Comparison of ENCODE assay signal across 28 cellular contexts in genomic region chr10:34598972-34599371, GRCh38.
DNase-seq lines count a peak whose midpoint lies in the region; ATAC-seq and TF ChIP-seq lines count a peak whose summit lies in the region.
"Had no signal": no experiment of that assay in that cellular context is flagged by ENCODE, and none has a peak within 500 bp of the region (broad histone marks: within the 10 kb centered on the region; RNA-seq: fewer than 3 reads in every experiment).

No MANE protein-coding gene starts in this region.

- H3K79me1 ChIP-seq in trophoblast cell (ENCODE audit: low read length), result no peaks in the 10 kb centered on the region

- no peak overlapping the region for H2BK120ac ChIP-seq in trophoblast cell (ENCODE audit: insufficient read depth, low read length, poor library complexity)

- H4K12ac ChIP-seq in trophoblast cell (ENCODE audit: low read depth, low read length), result no peak overlapping the region

- H3K4me1 ChIP-seq in trophoblast cell (ENCODE audit: control insufficient read depth in 1 of 2, insufficient read depth in 2 of 2, low read length in 2 of 2) (no peaks in the 10 kb centered on the region), testis (no peaks in the 10 kb centered on the region)
- H3K4me1 ChIP-seq: BE2C, right lobe of liver, SJSA1, upper lobe of right lung had no signal

- ATAC-seq in stimulated activated naive B cell treated with anti-CD40 and anti-IgM and Interleukin-4, amounts not matched to agents 10 μg/mL and 1 μg/mL and 100 μg/mL, for 72 hours (replicated peaks), result no peak
- ATAC-seq: activated CD4-positive, alpha-beta T cell treated with anti-CD3 and anti-CD28 coated beads for 36 hours; naive thymus-derived CD8-positive, alpha-beta T cell; pancreas; right lobe of liver; upper lobe of right lung had no signal

- H3K9ac ChIP-seq in trophoblast cell (ENCODE audit: low read length), result no peak overlapping the region

- H3K27me3 Mint-ChIP-seq in activated naive CD8-positive, alpha-beta T cell treated with anti-CD3 and anti-CD28 coated beads for 36 hours, result peaks cover 5% of the 10 kb centered on the region
- no peaks in the 10 kb centered on the region for H3K27me3 Mint-ChIP-seq in stimulated activated naive B cell treated with anti-CD40 and anti-IgM and Interleukin-4, amounts not matched to agents 10 μg/mL and 1 μg/mL and 100 μg/mL, for 72 hours
- H3K27me3 Mint-ChIP-seq: activated CD4-positive, alpha-beta T cell treated with anti-CD3 and anti-CD28 coated beads for 36 hours had no signal

- TF ChIP-seq CTCF in AG04450 (IDR thresholded peaks at IDR 0.05; ENCODE audit: low read depth, low read length) (no peak), WI38 (IDR thresholded peaks at IDR 0.05; ENCODE audit: low read depth, low read length) (no peak), fibroblast of villous mesenchyme (IDR thresholded peaks at IDR 0.05; ENCODE audit: insufficient read depth, low read depth, low read length) (no peak), testis (IDR thresholded peaks at IDR 0.05) (no peak)

- DNase-seq in AG04450 (ENCODE audit: low read depth, low spot score) (peak; percentile 59), fibroblast of villous mesenchyme (ENCODE audit: low read depth) (peak; percentile 87), trophoblast cell (no peak), NCI-H187 treated with DMSO at 0.1 percent for 48 hours (lab: John Stamatoyannopoulos, UW) (no peak), testis (no peak)
- no peak for DNase-seq in activated naive CD8-positive, alpha-beta T cell treated with anti-CD3 and anti-CD28 coated beads for 36 hours
- no peak for DNase-seq in stimulated activated naive B cell treated with anti-CD40 and anti-IgM and Interleukin-4, amounts not matched to agents 10 μg/mL and 1 μg/mL and 100 μg/mL, for 72 hours
- DNase-seq: activated CD4-positive, alpha-beta T cell treated with anti-CD3 and anti-CD28 coated beads for 36 hours; activated naive CD4-positive, alpha-beta T cell treated with Interleukin-2 at 50 U/mL for 16 hours; activated T-cell treated with anti-CD3 and anti-CD28 coated beads, Interleukin-2, amount 50 U/mL, for 24 hours; amygdala; BE2C; caudate nucleus; DND-41; dorsolateral prefrontal cortex; head of caudate nucleus; naive thymus-derived CD8-positive, alpha-beta T cell; NCI-H1092 treated with DMSO at 0.1 percent for 48 hours; NCI-H2029; NCI-H69; pancreas; right lobe of liver; upper lobe of right lung had no signal

- no peak overlapping the region for H4K91ac ChIP-seq in trophoblast cell (ENCODE audit: low read depth, low read length)

- H3K27ac Mint-ChIP-seq in activated naive CD8-positive, alpha-beta T cell treated with anti-CD3 and anti-CD28 coated beads for 36 hours, result no peak overlapping the region
- H3K27ac Mint-ChIP-seq in stimulated activated naive B cell treated with anti-CD40 and anti-IgM and Interleukin-4, amounts not matched to agents 10 μg/mL and 1 μg/mL and 100 μg/mL, for 72 hours, result no peak overlapping the region
- H3K27ac Mint-ChIP-seq: activated CD4-positive, alpha-beta T cell treated with anti-CD3 and anti-CD28 coated beads for 36 hours; activated T-cell treated with anti-CD3 and anti-CD28 coated beads, Interleukin-2, amount 50 U/mL, for 24 hours; naive thymus-derived CD8-positive, alpha-beta T cell; T-helper 1 cell treated with Interleukin-12 subunit alpha and Interleukin-12 subunit beta and Interleukin-4 antibody, amounts not matched to agents 30 μg/mL and 1 μg/mL, for 36 hours had no signal

- H2BK5ac ChIP-seq in trophoblast cell (ENCODE audit: low read depth, low read length, poor library complexity), result no peak overlapping the region

- H3K4me1 Mint-ChIP-seq in activated naive CD8-positive, alpha-beta T cell treated with anti-CD3 and anti-CD28 coated beads for 36 hours, result no peaks in the 10 kb centered on the region
- no peaks in the 10 kb centered on the region for H3K4me1 Mint-ChIP-seq in stimulated activated naive B cell treated with anti-CD40 and anti-IgM and Interleukin-4, amounts not matched to agents 10 μg/mL and 1 μg/mL and 100 μg/mL, for 72 hours
- H3K4me1 Mint-ChIP-seq: activated CD4-positive, alpha-beta T cell treated with anti-CD3 and anti-CD28 coated beads for 36 hours; naive thymus-derived CD8-positive, alpha-beta T cell had no signal

- H2AK5ac ChIP-seq in trophoblast cell (ENCODE audit: low read length), result no peak overlapping the region

- no peak overlapping the region for H2BK12ac ChIP-seq in trophoblast cell (ENCODE audit: low read length)

- no peak overlapping the region for H3K4me2 ChIP-seq in trophoblast cell (ENCODE audit: low read length)

- no peaks in the 10 kb centered on the region for H3K36me3 ChIP-seq in trophoblast cell (ENCODE audit: control insufficient read depth in 1 of 2, insufficient read depth in 2 of 2, low read length in 2 of 2)
- H3K36me3 ChIP-seq in testis (ENCODE audit: low read depth, missing control alignments), result no peaks in the 10 kb centered on the region
- H3K36me3 ChIP-seq: BE2C, pancreas, right lobe of liver, SJSA1, upper lobe of right lung had no signal

- no peak overlapping the region for H3K14ac ChIP-seq in trophoblast cell (ENCODE audit: low read length)

- 100% methylated on average over 3 of the region's 11 CpGs for WGBS in trophoblast cell (ENCODE audit: extremely low coverage, insufficient coverage, insufficient read length)
- 85 to 86% methylated on average over 11 of the region's 11 CpGs for WGBS in testis, 2 donors

- H3K27ac ChIP-seq in AG04450 (ENCODE audit: low read depth, low read length), result peak overlapping the region; percentile 48
- no peak overlapping the region for H3K27ac ChIP-seq in trophoblast cell (ENCODE audit: low read depth, low read length)
- H3K27ac ChIP-seq in testis, result no peak overlapping the region
- H3K27ac ChIP-seq: dorsolateral prefrontal cortex, HL-60, pancreas, right lobe of liver, SJSA1, upper lobe of right lung had no signal

- H3K79me2 ChIP-seq in trophoblast cell (ENCODE audit: control insufficient read depth, insufficient read depth, low read length, poor library complexity), result no peaks in the 10 kb centered on the region

- peak overlapping the region; percentile 75 for H3K4ac ChIP-seq in trophoblast cell (ENCODE audit: low read depth, low read length)

- POLR2A ChIA-PET in AG04450 (lab: Yijun Ruan, JAX), result interaction anchor here (0.7 to 0.8 kb wide), 2 partner anchors 13 to 73 kb away, joined by 3 read pairs; no protein-coding TSS in a partner anchor

- H3K4me3 Mint-ChIP-seq in activated naive CD8-positive, alpha-beta T cell treated with anti-CD3 and anti-CD28 coated beads for 36 hours, result no peak overlapping the region
- no peak overlapping the region for H3K4me3 Mint-ChIP-seq in stimulated activated naive B cell treated with anti-CD40 and anti-IgM and Interleukin-4, amounts not matched to agents 10 μg/mL and 1 μg/mL and 100 μg/mL, for 72 hours
- H3K4me3 Mint-ChIP-seq: activated CD4-positive, alpha-beta T cell treated with anti-CD3 and anti-CD28 coated beads for 36 hours; activated T-cell treated with anti-CD3 and anti-CD28 coated beads, Interleukin-2, amount 50 U/mL, for 24 hours; naive thymus-derived CD8-positive, alpha-beta T cell; T-helper 1 cell treated with Interleukin-12 subunit alpha and Interleukin-12 subunit beta and Interleukin-4 antibody, amounts not matched to agents 30 μg/mL and 1 μg/mL, for 36 hours had no signal

- peak overlapping the region; percentile 28 for H4K8ac ChIP-seq in trophoblast cell (ENCODE audit: low read depth, low read length)

- peak overlapping the region; percentile 82 for H3K18ac ChIP-seq in trophoblast cell (ENCODE audit: low read length)

- no peaks in the 10 kb centered on the region for H3K9me3 ChIP-seq in AG04450 (ENCODE audit: control insufficient read depth, insufficient read depth, low read length)
- no peaks in the 10 kb centered on the region for H3K9me3 ChIP-seq in trophoblast cell (ENCODE audit: insufficient read depth, low read depth, low read length)
- H3K9me3 ChIP-seq in testis, result no peaks in the 10 kb centered on the region
- H3K9me3 ChIP-seq: BE2C, pancreas, right lobe of liver, SJSA1, upper lobe of right lung had no signal

- H3K4me3 ChIP-seq in AG04450 (ENCODE audit: low read depth, low read length) (no peak overlapping the region), WI38 (ENCODE audit: low read depth, low read length) (0 out of 2 replicates have a peak overlapping the region, but pooled peaks have one; percentile 11), fibroblast of villous mesenchyme (ENCODE audit: low read depth, low read length) (no peak overlapping the region), trophoblast cell (ENCODE audit: low read depth, low read length) (no peak overlapping the region), testis (no peak overlapping the region)
- H3K4me3 ChIP-seq: dorsolateral prefrontal cortex, GM12878, pancreas, right lobe of liver, SJSA1, upper lobe of right lung had no signal

- no peak overlapping the region for H3K23ac ChIP-seq in trophoblast cell (ENCODE audit: low read length)

- intact Hi-C loops in testis (cut with DNase I; ENCODE audit: low total_unique reads), result no loop called here

- TF ChIP-seq POLR2A in testis (IDR thresholded peaks at IDR 0.05), result no peak

- no peak overlapping the region for H2AFZ ChIP-seq in trophoblast cell (ENCODE audit: insufficient read depth, low read length, poor library complexity)

- H3K27me3 ChIP-seq in AG04450 (ENCODE audit: control insufficient read depth, insufficient read depth, low read length) (no peaks in the 10 kb centered on the region), trophoblast cell (ENCODE audit: insufficient read depth, low read length) (no peaks in the 10 kb centered on the region), testis (no peaks in the 10 kb centered on the region)
- H3K27me3 ChIP-seq: BE2C, pancreas, right lobe of liver, SJSA1, upper lobe of right lung had no signal

- no peaks in the 10 kb centered on the region for H3K36me3 Mint-ChIP-seq in activated naive CD8-positive, alpha-beta T cell treated with anti-CD3 and anti-CD28 coated beads for 36 hours
- H3K36me3 Mint-ChIP-seq in stimulated activated naive B cell treated with anti-CD40 and anti-IgM and Interleukin-4, amounts not matched to agents 10 μg/mL and 1 μg/mL and 100 μg/mL, for 72 hours, result no peaks in the 10 kb centered on the region
- H3K36me3 Mint-ChIP-seq: naive thymus-derived CD8-positive, alpha-beta T cell had no signal

- no peaks in the 10 kb centered on the region for H3K9me3 Mint-ChIP-seq in activated naive CD8-positive, alpha-beta T cell treated with anti-CD3 and anti-CD28 coated beads for 36 hours
- H3K9me3 Mint-ChIP-seq in stimulated activated naive B cell treated with anti-CD40 and anti-IgM and Interleukin-4, amounts not matched to agents 10 μg/mL and 1 μg/mL and 100 μg/mL, for 72 hours, result peaks cover 0 to 2% of the 10 kb centered on the region in 2 donors
- H3K9me3 Mint-ChIP-seq: activated T-cell treated with anti-CD3 and anti-CD28 coated beads, Interleukin-2, amount 50 U/mL, for 24 hours; naive thymus-derived CD8-positive, alpha-beta T cell; T-helper 1 cell treated with Interleukin-12 subunit alpha and Interleukin-12 subunit beta and Interleukin-4 antibody, amounts not matched to agents 30 μg/mL and 1 μg/mL, for 36 hours had no signal

- CTCF ChIA-PET in AG04450 (lab: Charles Lee), result no interaction called here

Comparison
In these comparisons a context has a peak if more than half of its experiments do, and no peak if none do; other contexts are left out.
1. DNase-seq: peak in AG04450 (single experiment) and fibroblast of villous mesenchyme (single experiment); none in trophoblast cell (0 of 2), activated naive CD8-positive, alpha-beta T cell treated with anti-CD3 and anti-CD28 coated beads for 36 hours (single experiment), stimulated activated naive B cell treated with anti-CD40 and anti-IgM and Interleukin-4, amounts not matched to agents 10 μg/mL and 1 μg/mL and 100 μg/mL, for 72 hours (single experiment), NCI-H187 treated with DMSO at 0.1 percent for 48 hours (single experiment) and testis (single experiment).